Comparison of ENCODE assay signal across 14 cellular contexts in genomic region chr1:6412896-6413295, GRCh38. TPM values are rescaled to one million over a fixed set of nuclear protein-coding genes. Genes with fewer than 3 reads are reported as not detected.
DNase-seq lines count a peak whose midpoint lies in the region; TF ChIP-seq lines count a peak whose summit lies in the region.
"Had no signal": no experiment of that assay in that cellular context is flagged by ENCODE, and none has a peak within 500 bp of the region (broad histone marks: within the 10 kb centered on the region; RNA-seq: fewer than 3 reads in every experiment).

No MANE protein-coding gene starts in this region.

- H4K20me1 ChIP-seq in mammary epithelial cell (ENCODE audit: insufficient read depth, low read length) (no peaks in the 10 kb centered on the region), GM23248 (ENCODE audit: insufficient read depth) (no peaks in the 10 kb centered on the region)

- in situ Hi-C loops in mammary epithelial cell (cut with MboI; ENCODE audit: low sequenced_read_pairs in 2 of 2) = loop anchor here in 1 of 2 donors (10.0 to 25.0 kb wide), 2 partner anchors 58 to 151 kb away; partner anchors contain the start of gene GPR153
- in situ Hi-C loops in GM23248 (cut with MboI) = no loop called here

- DNase-seq in HT1080 (ENCODE audit: low read depth) (peak; percentile 62), NCI-H345 treated with DMSO at 0.1 percent for 48 hours (lab: John Stamatoyannopoulos, UW; ENCODE audit: unreplicated experiment) (peak; percentile 65), mammary epithelial cell (peak; percentile 77), suprapubic skin (ENCODE audit: low spot score in 2 of 2) (no peak), NCI-H187 (lab: John Stamatoyannopoulos, UW) (no peak), UCSD-AML1 (lab: John Stamatoyannopoulos, UW; ENCODE audit: unreplicated experiment) (no peak), GM23248 (no peak)
- DNase-seq: activated CD8-positive, alpha-beta T cell treated with anti-CD3 and anti-CD28 coated beads for 36 hours; immature natural killer cell; mesendoderm; NCI-H2227 treated with DMSO at 0.1 percent for 48 hours; OCI-M1; stimulated activated CD4-positive, alpha-beta T cell treated with anti-CD3 and anti-CD28 coated beads, Interleukin-2, amount 100 ng/mL, for 24 hours had no signal

- H3K9me3 ChIP-seq in mammary epithelial cell (replicated peaks; ENCODE audit: insufficient read depth, low read length) = no peaks in the 10 kb centered on the region
- H3K9me3 ChIP-seq in suprapubic skin = no peaks in the 10 kb centered on the region
- no peaks in the 10 kb centered on the region for H3K9me3 ChIP-seq in GM23248 (ENCODE audit: low read depth)

- TF ChIP-seq EP300 in suprapubic skin (IDR thresholded peaks at IDR 0.05) = no peak

- H2AFZ ChIP-seq in mammary epithelial cell (ENCODE audit: low read depth, low read length) = no peak overlapping the region
- no peak overlapping the region for H2AFZ ChIP-seq in GM23248

- H3K9me2 ChIP-seq in GM23248 (ENCODE audit: insufficient read depth) = no peaks in the 10 kb centered on the region

- CTCF ChIA-PET in mammary epithelial cell (lab: Charles Lee; ENCODE audit: low non-redundant PET) = no interaction called here

- H3K27me3 ChIP-seq in mammary epithelial cell (ENCODE audit: insufficient read depth, low read length) (no peaks in the 10 kb centered on the region), suprapubic skin (peaks cover 47% of the 10 kb centered on the region), GM23248 (replicated peaks; ENCODE audit: insufficient read depth) (peaks cover 39% of the 10 kb centered on the region)

- H3K27ac ChIP-seq in mammary epithelial cell (ENCODE audit: insufficient read depth, low read depth, low read length) (peak overlapping the region; percentile 96), suprapubic skin (peak overlapping the region; percentile 14), GM23248 (no peak overlapping the region)

- intact Hi-C loops in mammary epithelial cell (cut with micrococcal nuclease) = no loop called here

- WGBS in mammary epithelial cell (ENCODE audit: low coverage, missing lambda C conversion rate) = 64% methylated on average over 5 of the region's 6 CpGs
- WGBS in suprapubic skin = 65% methylated on average over 6 of the region's 6 CpGs
- WGBS in GM23248 (ENCODE audit: low coverage in 1 of 2, low lambda C conversion rate in 2 of 2, missing lambda C conversion rate in 2 of 2), 2 experiments = 71 to 75% methylated on average over 6 of the region's 6 CpGs

- TF ChIP-seq POLR2A in suprapubic skin (IDR thresholded peaks at IDR 0.05) = no peak

- TF ChIP-seq CTCF in mammary epithelial cell (conservative IDR thresholded peaks at IDR 0.05 in 1 of 2, IDR thresholded peaks at IDR 0.05 in 1 of 2; ENCODE audit: extremely low read depth in 1 of 2, insufficient read depth in 1 of 2, low read depth in 1 of 2, low read length in 2 of 2) = no peak
- no peak for TF ChIP-seq CTCF in suprapubic skin (IDR thresholded peaks at IDR 0.05)

- dilution Hi-C loops in mammary epithelial cell (cut with HindIII; ENCODE audit: low sequenced_read_pairs) = loop anchor here (5.0 kb wide), 1 partner anchor 46 kb away; no protein-coding TSS in a partner anchor

- no peak overlapping the region for H3K4me2 ChIP-seq in mammary epithelial cell (ENCODE audit: insufficient read depth, low read depth, low read length)
- no peak overlapping the region for H3K4me2 ChIP-seq in GM23248 (ENCODE audit: unreplicated experiment)

- no peaks in the 10 kb centered on the region for H3F3A ChIP-seq in GM23248 (ENCODE audit: insufficient read depth)

- H3K4me3 ChIP-seq in mammary epithelial cell (replicated peaks in 1 of 3; ENCODE audit: insufficient read depth in 1 of 3, low read depth in 2 of 3, low read length in 3 of 3) (no peak overlapping the region), suprapubic skin (no peak overlapping the region), GM23248 (no peak overlapping the region)

- H3K4me1 ChIP-seq in mammary epithelial cell (ENCODE audit: insufficient read depth, low read length) = peaks cover 39% of the 10 kb centered on the region
- H3K4me1 ChIP-seq in suprapubic skin = peaks cover 24% of the 10 kb centered on the region
- H3K4me1 ChIP-seq in GM23248 (ENCODE audit: insufficient read depth) = 0 out of 2 replicates have a peak, but pooled peaks cover 5% of the 10 kb centered on the region

- H3K36me3 ChIP-seq in mammary epithelial cell (ENCODE audit: insufficient read depth, low read length) (no peaks in the 10 kb centered on the region), suprapubic skin (no peaks in the 10 kb centered on the region), GM23248 (ENCODE audit: low read depth) (no peaks in the 10 kb centered on the region)

- H3K9ac ChIP-seq in mammary epithelial cell (ENCODE audit: insufficient read depth, low read length) = no peak overlapping the region
- no peak overlapping the region for H3K9ac ChIP-seq in GM23248

- H3K79me2 ChIP-seq in mammary epithelial cell (ENCODE audit: insufficient read depth, low read length) (peaks cover 14% of the 10 kb centered on the region), GM23248 (ENCODE audit: insufficient read depth) (no peaks in the 10 kb centered on the region)

- no TSS peak for BruUV-seq in mammary epithelial cell (replicated peaks; lab: Mats Ljungman, UMichigan)

RNA-seq across cellular contexts. Expression of gene HES2, which starts 6.8 kb away (rescaled TPM):
- 0.08 and 0.13 TPM in 2 replicates for total RNA-seq in HT1080 (2014; rRNA removed; shearing (Covaris generic))
- polyA plus RNA-seq in HT1080 (2015; cell fraction: cytosol; rRNA removed) = 0.41 and 0.98 TPM in 2 replicates
- polyA plus RNA-seq in HT1080 (2015; cell fraction: nucleus; rRNA removed) = 0.81 and 1.2 TPM in 2 replicates
- total RNA-seq in mammary epithelial cell (10 to 100 TPM; 54.3 to 70.8 TPM), suprapubic skin (10 to 100 TPM; 18.2 to 36.4 (median 24.9) TPM)
- polyA plus RNA-seq in mammary epithelial cell (29.0 TPM), GM23248 (2016; fragmentation: Nextera tagmentation; extraction: Ambion mirVana) (not detected in 2 replicates)
- polyA minus RNA-seq in mammary epithelial cell = 21.4 TPM
- total RNA-seq in GM23248 (2014; rRNA removed; shearing (Covaris generic)) = not detected in 2 replicates
- total RNA-seq: LHCN-M2 had no signal
- polyA plus RNA-seq: immature natural killer cell had no signal

RNA-seq across cellular contexts. Expression of gene ESPN, which starts 11.7 kb away (rescaled TPM):
- not detected in 2 replicates for total RNA-seq in HT1080 (2014; rRNA removed; shearing (Covaris generic))
- polyA plus RNA-seq in HT1080 (2015; cell fraction: cytosol; rRNA removed) = 0.51 and 0.60 TPM in 2 replicates
- 0.16 and 0.37 TPM in 2 replicates for polyA plus RNA-seq in HT1080 (2015; cell fraction: nucleus; rRNA removed)
- total RNA-seq in mammary epithelial cell (1 to 10 TPM; 2.4 to 2.5 TPM), suprapubic skin (10 to 100 TPM; 37.6 to 54.4 (median 48.8) TPM)
- polyA plus RNA-seq in mammary epithelial cell (0.27 TPM), GM23248 (2016; fragmentation: Nextera tagmentation; extraction: Ambion mirVana) (not detected in 2 replicates)
- polyA minus RNA-seq in mammary epithelial cell = not detected
- total RNA-seq in GM23248 (2014; rRNA removed; shearing (Covaris generic)) = not detected in 2 replicates
- total RNA-seq: LHCN-M2 had no signal
- polyA plus RNA-seq: immature natural killer cell had no signal

RNA-seq across cellular contexts. Expression of gene ACOT7, which starts 19.3 kb away (rescaled TPM):
- 101 and 179 TPM in 2 replicates for total RNA-seq in HT1080 (2014; rRNA removed; shearing (Covaris generic))
- 251 and 252 TPM in 2 replicates for polyA plus RNA-seq in HT1080 (2015; cell fraction: cytosol; rRNA removed)
- 169 and 180 TPM in 2 replicates for polyA plus RNA-seq in HT1080 (2015; cell fraction: nucleus; rRNA removed)
- total RNA-seq in mammary epithelial cell (100 to 1,000 TPM in 1 of 2 donors, 10 to 100 TPM in 1; 67.2 to 193 TPM), suprapubic skin (10 to 100 TPM in 3 of 4 donors, 1 to 10 TPM in 1; 8.4 to 40.5 (median 26.7) TPM)
- polyA plus RNA-seq in mammary epithelial cell (365 TPM), GM23248 (2016; fragmentation: Nextera tagmentation; extraction: Ambion mirVana) (74.7 and 79.2 TPM in 2 replicates)
- 208 TPM for polyA minus RNA-seq in mammary epithelial cell
- 20.0 and 25.7 TPM in 2 replicates for total RNA-seq in GM23248 (2014; rRNA removed; shearing (Covaris generic))

RNA-seq across cellular contexts. Expression of gene TNFRSF25, which starts 53.1 kb away (rescaled TPM):
- total RNA-seq in HT1080 (2014; rRNA removed; shearing (Covaris generic)) = 12.9 and 14.7 TPM in 2 replicates
- 8.8 and 10.2 TPM in 2 replicates for polyA plus RNA-seq in HT1080 (2015; cell fraction: cytosol; rRNA removed)
- polyA plus RNA-seq in HT1080 (2015; cell fraction: nucleus; rRNA removed) = 171 and 178 TPM in 2 replicates
- total RNA-seq in mammary epithelial cell (10 to 100 TPM in 1 of 2 donors, 1 to 10 TPM in 1; 6.7 to 60.9 TPM), suprapubic skin (100 to 1,000 TPM in 2 of 4 donors, 10 to 100 TPM in 2; 66.8 to 411 (median 99.5) TPM)
- polyA plus RNA-seq in mammary epithelial cell (21.0 TPM), GM23248 (2016; fragmentation: Nextera tagmentation; extraction: Ambion mirVana) (2.5 and 3.1 TPM in 2 replicates)
- 5.8 TPM for polyA minus RNA-seq in mammary epithelial cell
- total RNA-seq in GM23248 (2014; rRNA removed; shearing (Covaris generic)) = 5.6 and 12.1 TPM in 2 replicates

Comparison
In these comparisons a context has a peak if more than half of its experiments do, and no peak if none do; other contexts are left out.
1. DNase-seq: peak in HT1080 (single experiment), NCI-H345 treated with DMSO at 0.1 percent for 48 hours (single experiment) and mammary epithelial cell (single experiment); none in suprapubic skin (0 of 2), NCI-H187 (0 of 2), UCSD-AML1 (single experiment) and GM23248 (single experiment).
2. RNA of gene HES2, which starts 6.8 kb away (total RNA-seq): 54.3 to 70.8 TPM in mammary epithelial cell and 18.2 to 36.4 TPM in suprapubic skin; 0.08 to 0.13 TPM in HT1080 and not detected in GM23248; every median in the first group is over 10 times any median in the second.
3. RNA of gene ESPN, which starts 11.7 kb away (total RNA-seq): 37.6 to 54.4 TPM in suprapubic skin; 2.4 to 2.5 TPM in mammary epithelial cell, not detected in HT1080 and not detected in GM23248; every median in the first group is over 10 times any median in the second.